Comparison of ENCODE assay signal across 18 cellular contexts in genomic region chr2:86372133-86372532, GRCh38. TPM values are rescaled to one million over a fixed set of nuclear protein-coding genes. Genes with fewer than 3 reads are reported as not detected.
A peak's percentile ranks its signal among the peaks of the same experiment; 100 is the strongest.
DNase-seq lines count a peak whose midpoint lies in the region; ATAC-seq and TF ChIP-seq lines count a peak whose summit lies in the region.
"Had no signal": no experiment of that assay in that cellular context is flagged by ENCODE, and none has a peak within 500 bp of the region (broad histone marks: within the 10 kb centered on the region; RNA-seq: fewer than 3 reads in every experiment).

No MANE protein-coding gene starts in this region.

- H3K36me3 Mint-ChIP-seq in activated CD4-positive, alpha-beta T cell treated with anti-CD3 and anti-CD28 coated beads for 36 hours (ENCODE audit: low read depth) = peaks cover 8% of the 10 kb centered on the region
- no peaks in the 10 kb centered on the region for H3K36me3 Mint-ChIP-seq in nephron (ENCODE audit: low read depth)

- no peak for DNase-seq in activated CD4-positive, alpha-beta T cell treated with anti-CD3 and anti-CD28 coated beads for 36 hours
- no peak for DNase-seq in activated CD4-positive, alpha-beta T cell treated with anti-CD3 and anti-CD28 coated beads for 4 hours
- DNase-seq in KBM-7 (peak; percentile 7), gastrocnemius medialis (no peak)
- DNase-seq: activated CD4-positive, alpha-beta T cell treated with anti-CD3 and anti-CD28 coated beads for 48 hours; activated T-cell treated with anti-CD3 and anti-CD28 coated beads for 4 hours; central memory CD4-positive, alpha-beta T cell; NCI-H510A; ovary had no signal

- no peaks in the 10 kb centered on the region for H3K27me3 Mint-ChIP-seq in activated CD4-positive, alpha-beta T cell treated with anti-CD3 and anti-CD28 coated beads for 36 hours
- H3K27me3 Mint-ChIP-seq in nephron (ENCODE audit: low read depth) = peaks cover 8% of the 10 kb centered on the region

- intact Hi-C loops in activated CD4-positive, alpha-beta T cell treated with anti-CD3 and anti-CD28 coated beads for 36 hours (cut with DNase I, micrococcal nuclease) = no loop called here
- intact Hi-C loops in gastrocnemius medialis (cut with DNase I; ENCODE audit: low total_unique reads) = no loop called here

- H3K4me1 Mint-ChIP-seq in activated CD4-positive, alpha-beta T cell treated with anti-CD3 and anti-CD28 coated beads for 36 hours = peaks cover 47% of the 10 kb centered on the region
- H3K4me1 Mint-ChIP-seq in nephron = peaks cover 9% of the 10 kb centered on the region

- no peak overlapping the region for H3K4me3 ChIP-seq in gastrocnemius medialis
- H3K4me3 ChIP-seq: ascending aorta, ovary, right atrium auricular region, SK-N-MC, uterus had no signal

- no peaks in the 10 kb centered on the region for H3K9me3 ChIP-seq in gastrocnemius medialis
- H3K9me3 ChIP-seq: ascending aorta, ovary, uterus had no signal

- POLR2A ChIA-PET in activated CD4-positive, alpha-beta T cell treated with anti-CD3 and anti-CD28 coated beads for 36 hours (lab: Charles Lee) = interaction anchor here (0.6 kb wide), 1 partner anchor 250 kb away, joined by 3 read pairs; no protein-coding TSS in a partner anchor

- no peak overlapping the region for H3K4me3 Mint-ChIP-seq in activated CD4-positive, alpha-beta T cell treated with anti-CD3 and anti-CD28 coated beads for 36 hours
- H3K4me3 Mint-ChIP-seq in nephron = no peak overlapping the region

- TF ChIP-seq CTCF in VCaP (conservative IDR thresholded peaks at IDR 0.05) (no peak), nephron (IDR thresholded peaks at IDR 0.05; ENCODE audit: unreplicated experiment in 3 of 3) (no peak), gastrocnemius medialis (IDR thresholded peaks at IDR 0.05 in 4 of 5, conservative IDR thresholded peaks at IDR 0.05 in 1 of 5) (no peak)

- no peaks in the 10 kb centered on the region for H3K4me1 ChIP-seq in gastrocnemius medialis
- H3K4me1 ChIP-seq: ascending aorta, uterus had no signal

- ATAC-seq in activated CD4-positive, alpha-beta T cell treated with anti-CD3 and anti-CD28 coated beads for 36 hours = no peak
- no peak for ATAC-seq in HG03039 (IDR thresholded peaks at IDR 0.05; ENCODE audit: unreplicated experiment)
- no peak for ATAC-seq in gastrocnemius medialis
- no peak for ATAC-seq in GM18502 (IDR thresholded peaks at IDR 0.05; ENCODE audit: poor library complexity, unreplicated experiment)

- peaks cover 8% of the 10 kb centered on the region for H3K9me3 Mint-ChIP-seq in activated CD4-positive, alpha-beta T cell treated with anti-CD3 and anti-CD28 coated beads for 36 hours (ENCODE audit: low read depth)
- peaks cover 18% of the 10 kb centered on the region for H3K9me3 Mint-ChIP-seq in nephron

- TF ChIP-seq POLR2A in gastrocnemius medialis (IDR thresholded peaks at IDR 0.05) = no peak

- H3K36me3 ChIP-seq in gastrocnemius medialis = no peaks in the 10 kb centered on the region
- H3K36me3 ChIP-seq: ascending aorta, ovary, right atrium auricular region, uterus had no signal

- no peaks in the 10 kb centered on the region for H3K27me3 ChIP-seq in gastrocnemius medialis
- H3K27me3 ChIP-seq: ascending aorta, ovary, right atrium auricular region, uterus had no signal

- H3K27ac ChIP-seq in VCaP = peak overlapping the region; percentile 79
- H3K27ac ChIP-seq in gastrocnemius medialis = no peak overlapping the region
- H3K27ac ChIP-seq: ascending aorta, ovary, right atrium auricular region, SK-N-MC, uterus had no signal

- in situ Hi-C loops in KBM-7 (cut with MboI; ENCODE audit: low pct_unique_long_range_greater_than_20kb, low sequenced_read_pairs) (no loop called here), gastrocnemius medialis (cut with MboI; ENCODE audit: low sequenced_read_pairs in 4 of 4) (loop anchor here in 1 of 4 donors (5.0 kb wide), 1 partner anchor 150 kb away; no protein-coding TSS in a partner anchor)

- CTCF ChIA-PET in activated CD4-positive, alpha-beta T cell treated with anti-CD3 and anti-CD28 coated beads for 36 hours (lab: Charles Lee) = interaction anchor here (0.6 to 2.7 kb wide), 7 partner anchors 10 to 191 kb away, joined by 3 to 19 read pairs (median 4); no protein-coding TSS in a partner anchor

- peak overlapping the region; percentile 24 for H3K27ac Mint-ChIP-seq in activated CD4-positive, alpha-beta T cell treated with anti-CD3 and anti-CD28 coated beads for 36 hours
- peak overlapping the region in 2 of 3 experiments; percentile 46 to 70 for H3K27ac Mint-ChIP-seq in nephron

RNA-seq across cellular contexts. Expression of gene REEP1, which starts 34.7 kb away (rescaled TPM):
- total RNA-seq in activated CD4-positive, alpha-beta T cell treated with anti-CD3 and anti-CD28 coated beads for 36 hours = under 1 TPM; 0.19 to 0.30 TPM
- 10 to 100 TPM in 1 of 4 donors, 1 to 10 TPM in 3; 4.2 to 16.0 (median 6.3) TPM for total RNA-seq in gastrocnemius medialis
- total RNA-seq: RPMI7951 had no signal

Comparison
In these comparisons a context has a peak if more than half of its experiments do, and no peak if none do; other contexts are left out.
1. RNA of gene REEP1, which starts 34.7 kb away (total RNA-seq): 4.2 to 16.0 TPM in gastrocnemius medialis; 0.19 to 0.30 TPM in activated CD4-positive, alpha-beta T cell treated with anti-CD3 and anti-CD28 coated beads for 36 hours; every median in the first group is over 4 times any median in the second.